Comparison of ENCODE assay signal across 24 cellular contexts in genomic region chr14:86141966-86142365, GRCh38.
A peak's percentile ranks its signal among the peaks of the same experiment; 100 is the strongest.
DNase-seq lines count a peak whose midpoint lies in the region; ATAC-seq, FAIRE-seq and TF ChIP-seq lines count a peak whose summit lies in the region.
"Had no signal": no experiment of that assay in that cellular context is flagged by ENCODE, and none has a peak within 500 bp of the region (broad histone marks: within the 10 kb centered on the region; RNA-seq: fewer than 3 reads in every experiment).

No MANE protein-coding gene starts in this region.

- H3K79me2 ChIP-seq in Loucy (ENCODE audit: insufficient read depth, low read length) (no peaks in the 10 kb centered on the region), endothelial cell of umbilical vein (ENCODE audit: control insufficient read depth, insufficient read depth, low read length) (no peaks in the 10 kb centered on the region), PC-3 (ENCODE audit: low read length) (no peaks in the 10 kb centered on the region)

- H3K27me3 Mint-ChIP-seq in activated T-helper 17 cell treated with anti-CD3 and anti-CD28 coated beads, Interleukin-2, amount 50 U/mL, for 72 hours = no peaks in the 10 kb centered on the region
- H3K27me3 Mint-ChIP-seq: CD4-positive, alpha-beta T cell; CD8-positive, alpha-beta memory T cell had no signal

- POLR2A ChIA-PET in A673 (lab: Charles Lee; ENCODE audit: low non-redundant PET) = no interaction called here
- POLR2A ChIA-PET in endothelial cell of umbilical vein (lab: Charles Lee) = no interaction called here
- POLR2A ChIA-PET in PC-3 (lab: Charles Lee; ENCODE audit: unreplicated experiment) = no interaction called here

- H3K4me2 ChIP-seq in Loucy (ENCODE audit: low read depth, low read length, poor library complexity, severe bottlenecking) (no peak overlapping the region), endothelial cell of umbilical vein (ENCODE audit: insufficient read depth, low read length) (no peak overlapping the region), PC-3 (ENCODE audit: low read length) (no peak overlapping the region)

- no peaks in the 10 kb centered on the region for H3F3A ChIP-seq in Loucy (ENCODE audit: low read depth)
- H3F3A ChIP-seq in PC-3 (ENCODE audit: low read length, unreplicated experiment) = no peaks in the 10 kb centered on the region

- H4K20me1 ChIP-seq in Loucy (ENCODE audit: insufficient read depth, low read length, poor library complexity, severe bottlenecking) = no peaks in the 10 kb centered on the region
- H4K20me1 ChIP-seq in endothelial cell of umbilical vein (replicated peaks; ENCODE audit: control insufficient read depth, extremely low read depth, insufficient read depth, low read length) = no peaks in the 10 kb centered on the region
- H4K20me1 ChIP-seq in PC-3 (ENCODE audit: low read length) = no peaks in the 10 kb centered on the region
- H4K20me1 ChIP-seq: BLaER1 treated with 17β-estradiol and CSF1 and Interleukin-3, amounts not matched to agents 10 nM and 100 nM had no signal

- dilution Hi-C loops in endothelial cell of umbilical vein (cut with MboI; ENCODE audit: extremely low pct_ligation_motif_present, low sequenced_read_pairs) = no loop called here

- H3K27ac Mint-ChIP-seq in activated T-helper 17 cell treated with anti-CD3 and anti-CD28 coated beads, Interleukin-2, amount 50 U/mL, for 72 hours = no peak overlapping the region
- H3K27ac Mint-ChIP-seq: CD14-positive monocyte; CD4-positive, alpha-beta T cell; CD8-positive, alpha-beta memory T cell had no signal

- CTCF ChIA-PET in A673 (lab: Charles Lee) = no interaction called here
- CTCF ChIA-PET in endothelial cell of umbilical vein (lab: Charles Lee) = no interaction called here
- CTCF ChIA-PET in PC-3 (lab: Charles Lee) = no interaction called here

- H3K27ac ChIP-seq in A673 (ENCODE audit: low read depth, low read length, poor library complexity, severe bottlenecking) = peak overlapping the region; percentile 33
- peak overlapping the region; percentile 28; the same call in 1 of the 2 replicates for H3K27ac ChIP-seq in VCaP
- no peak overlapping the region for H3K27ac ChIP-seq in endothelial cell of umbilical vein (ENCODE audit: insufficient read depth, low read depth, low read length)
- no peak overlapping the region for H3K27ac ChIP-seq in PC-3 (ENCODE audit: low read length)
- H3K27ac ChIP-seq: 22Rv1; BLaER1 treated with 17β-estradiol and CSF1 and Interleukin-3, amounts not matched to agents 10 nM and 100 nM had no signal

- H3K36me3 Mint-ChIP-seq in activated T-helper 17 cell treated with anti-CD3 and anti-CD28 coated beads, Interleukin-2, amount 50 U/mL, for 72 hours (ENCODE audit: low read depth) = no peaks in the 10 kb centered on the region
- H3K36me3 Mint-ChIP-seq: CD14-positive monocyte; CD8-positive, alpha-beta memory T cell had no signal

- no peak for TF ChIP-seq POLR2A in endothelial cell of umbilical vein (IDR thresholded peaks at IDR 0.05; ENCODE audit: low read depth, low read length)

- no peak for TF ChIP-seq CTCF in A673 (conservative IDR thresholded peaks at IDR 0.05; ENCODE audit: low read depth, low read length)
- TF ChIP-seq CTCF in Loucy (conservative IDR thresholded peaks at IDR 0.05; ENCODE audit: low read length) = no peak
- no peak for TF ChIP-seq CTCF in VCaP (conservative IDR thresholded peaks at IDR 0.05)
- no peak for TF ChIP-seq CTCF in endothelial cell of umbilical vein (IDR thresholded peaks at IDR 0.05; ENCODE audit: extremely low read depth in 1 of 2, insufficient read depth in 1 of 2, low read depth in 1 of 2, low read length in 2 of 2)
- no peak for TF ChIP-seq CTCF in PC-3 (conservative IDR thresholded peaks at IDR 0.05; ENCODE audit: low read depth, low read length)
- no peak for TF ChIP-seq CTCF in D721Med (IDR thresholded peaks at IDR 0.05; ENCODE audit: insufficient read depth, missing control alignments)

- peaks cover 10% of the 10 kb centered on the region for H3K9me3 ChIP-seq in A673 (ENCODE audit: low read depth, low read length, poor library complexity, severe bottlenecking)
- H3K9me3 ChIP-seq in Loucy (ENCODE audit: insufficient read depth, low read depth, low read length) = no peaks in the 10 kb centered on the region
- no peaks in the 10 kb centered on the region for H3K9me3 ChIP-seq in endothelial cell of umbilical vein (replicated peaks; ENCODE audit: control insufficient read depth, insufficient read depth, low read length)
- H3K9me3 ChIP-seq in PC-3 (ENCODE audit: low read length) = peaks cover 7% of the 10 kb centered on the region; the same call in 1 of the 2 replicates
- H3K9me3 ChIP-seq: BE2C; BLaER1 treated with 17β-estradiol and CSF1 and Interleukin-3, amounts not matched to agents 10 nM and 100 nM; HAP-1 had no signal

- H3K4me1 ChIP-seq in A673 (ENCODE audit: insufficient read depth, low read length, poor library complexity, severe bottlenecking) = peaks cover 8% of the 10 kb centered on the region
- peaks cover 18% of the 10 kb centered on the region for H3K4me1 ChIP-seq in Loucy (ENCODE audit: insufficient read depth, low read length, poor library complexity, severe bottlenecking)
- H3K4me1 ChIP-seq in endothelial cell of umbilical vein (ENCODE audit: control insufficient read depth, extremely low read depth, insufficient read depth, low read length) = no peaks in the 10 kb centered on the region
- no peaks in the 10 kb centered on the region for H3K4me1 ChIP-seq in PC-3 (ENCODE audit: insufficient read depth, low read length)
- H3K4me1 ChIP-seq: BE2C; BLaER1 treated with 17β-estradiol and CSF1 and Interleukin-3, amounts not matched to agents 10 nM and 100 nM; HAP-1 had no signal

- peaks cover 35% of the 10 kb centered on the region for H3K9me3 Mint-ChIP-seq in activated T-helper 17 cell treated with anti-CD3 and anti-CD28 coated beads, Interleukin-2, amount 50 U/mL, for 72 hours

- BruUV-seq in A673 (replicated peaks; lab: Mats Ljungman, UMichigan) = no TSS peak
- no TSS peak for BruUV-seq in endothelial cell of umbilical vein (replicated peaks; lab: Mats Ljungman, UMichigan)
- BruUV-seq in PC-3 (replicated peaks; lab: Mats Ljungman, UMichigan) = no TSS peak

- no peaks in the 10 kb centered on the region for H3K9me1 ChIP-seq in endothelial cell of umbilical vein (replicated peaks; ENCODE audit: control insufficient read depth, extremely low read depth, insufficient read depth, low read length)

- H2AFZ ChIP-seq in Loucy (ENCODE audit: low read length) = peak overlapping the region; percentile 38; the same call in 1 of the 2 replicates
- no peak overlapping the region for H2AFZ ChIP-seq in endothelial cell of umbilical vein (ENCODE audit: low read depth, low read length)
- H2AFZ ChIP-seq in PC-3 (ENCODE audit: low read length) = no peak overlapping the region

- H3K4me3 ChIP-seq in A673 (ENCODE audit: low read depth, low read length, poor library complexity, severe bottlenecking) (no peak overlapping the region), Loucy (ENCODE audit: low read length, poor library complexity, severe bottlenecking) (no peak overlapping the region), endothelial cell of umbilical vein (replicated peaks in 1 of 3; ENCODE audit: insufficient read depth in 1 of 3, low read depth in 1 of 3, low read length in 3 of 3) (no peak overlapping the region), PC-3 (ENCODE audit: low read length) (no peak overlapping the region)
- H3K4me3 ChIP-seq: BLaER1 treated with 17β-estradiol and CSF1 and Interleukin-3, amounts not matched to agents 10 nM and 100 nM; HAP-1 had no signal

- intact Hi-C loops in A673 (cut with micrococcal nuclease; ENCODE audit: unreplicated experiment) (loop anchor here (10.0 kb wide), 1 partner anchor 513 kb away; no protein-coding TSS in a partner anchor), endothelial cell of umbilical vein (cut with micrococcal nuclease) (no loop called here), PC-3 (cut with micrococcal nuclease) (no loop called here)

- DNase-seq in A673 (ENCODE audit: low spot score) = peak; percentile 82
- peak; percentile 4 for DNase-seq in endothelial cell of umbilical vein (ENCODE audit: low read depth, low spot score)
- no peak for DNase-seq in PC-3
- no peak for DNase-seq in anterior cingulate cortex (lab: John Stamatoyannopoulos, UW)
- no peak for DNase-seq in D721Med (ENCODE audit: insufficient read length, low spot score)
- DNase-seq: ACHN; AML-193; BE2C; CD4-positive, alpha-beta T cell; CD8-positive, alpha-beta memory T cell; DMS53; DMS79 treated with DMSO at 0.1 percent for 48 hours; GOT3 had no signal

- no peaks in the 10 kb centered on the region for H3K27me3 ChIP-seq in A673 (replicated peaks; ENCODE audit: insufficient read depth, low read depth, low read length, poor library complexity)
- no peaks in the 10 kb centered on the region for H3K27me3 ChIP-seq in Loucy (ENCODE audit: insufficient read depth, low read length, poor library complexity, severe bottlenecking)
- H3K27me3 ChIP-seq in endothelial cell of umbilical vein (ENCODE audit: control insufficient read depth in 2 of 2, insufficient read depth in 2 of 2, low read length in 2 of 2) = no peaks in the 10 kb centered on the region
- no peaks in the 10 kb centered on the region for H3K27me3 ChIP-seq in PC-3 (ENCODE audit: low read length)
- H3K27me3 ChIP-seq: BE2C; BLaER1 treated with 17β-estradiol and CSF1 and Interleukin-3, amounts not matched to agents 10 nM and 100 nM had no signal

- no peak overlapping the region for H3K4me3 Mint-ChIP-seq in activated T-helper 17 cell treated with anti-CD3 and anti-CD28 coated beads, Interleukin-2, amount 50 U/mL, for 72 hours
- H3K4me3 Mint-ChIP-seq: CD14-positive monocyte; CD4-positive, alpha-beta T cell; CD8-positive, alpha-beta memory T cell had no signal

- H3K36me3 ChIP-seq in A673 (ENCODE audit: insufficient read depth, low read length, poor library complexity, severe bottlenecking) (no peaks in the 10 kb centered on the region), Loucy (ENCODE audit: insufficient read depth, low read length) (no peaks in the 10 kb centered on the region), endothelial cell of umbilical vein (ENCODE audit: control insufficient read depth in 2 of 2, extremely low read depth in 1 of 2, insufficient read depth in 2 of 2, low read length in 2 of 2) (no peaks in the 10 kb centered on the region), PC-3 (ENCODE audit: low read depth, low read length) (no peaks in the 10 kb centered on the region)
- H3K36me3 ChIP-seq: BE2C; BLaER1 treated with 17β-estradiol and CSF1 and Interleukin-3, amounts not matched to agents 10 nM and 100 nM; HAP-1 had no signal

- H3K9me2 ChIP-seq in Loucy (replicated peaks; ENCODE audit: low read depth, low read length) = no peaks in the 10 kb centered on the region
- H3K9me2 ChIP-seq in PC-3 (replicated peaks; ENCODE audit: low read length) = no peaks in the 10 kb centered on the region

- FAIRE-seq in endothelial cell of umbilical vein (lab: Jason Lieb, UNC) (no peak), D721Med (lab: Jason Lieb, UNC) (no peak)
- FAIRE-seq: A204.1, G401.6, GM12892, H54 had no signal

- H3K9ac ChIP-seq in Loucy (ENCODE audit: low read depth, low read length, poor library complexity, severe bottlenecking) (no peak overlapping the region), endothelial cell of umbilical vein (replicated peaks; ENCODE audit: extremely low read depth, insufficient read depth, low read length) (no peak overlapping the region), PC-3 (ENCODE audit: low read length) (no peak overlapping the region)
- H3K9ac ChIP-seq: BLaER1 treated with 17β-estradiol and CSF1 and Interleukin-3, amounts not matched to agents 10 nM and 100 nM had no signal

- ATAC-seq in PC-3 = no peak
- ATAC-seq in activated T-helper 17 cell treated with anti-CD3 and anti-CD28 coated beads, Interleukin-2, amount 50 U/mL, for 72 hours (replicated peaks) = no peak

- H3K4me1 Mint-ChIP-seq in activated T-helper 17 cell treated with anti-CD3 and anti-CD28 coated beads, Interleukin-2, amount 50 U/mL, for 72 hours = no peaks in the 10 kb centered on the region
- H3K4me1 Mint-ChIP-seq: CD14-positive monocyte; CD8-positive, alpha-beta memory T cell had no signal

Comparison
In these comparisons a context has a peak if more than half of its experiments do, and no peak if none do; other contexts are left out.
1. DNase-seq: peak in A673 (single experiment) and endothelial cell of umbilical vein (single experiment); none in PC-3 (single experiment), anterior cingulate cortex (0 of 58) and D721Med (single experiment).
2. H3K27ac ChIP-seq: peak in A673 (single experiment) and VCaP (single experiment); none in endothelial cell of umbilical vein (single experiment) and PC-3 (single experiment).